ENCODE assay signal across 8 cellular contexts in genomic region chr1:37858931-37859506, GRCh38. TPM values are rescaled to one million over a fixed set of nuclear protein-coding genes. Genes with fewer than 3 reads are reported as not detected.
DNase-seq lines count a peak whose midpoint lies in the region; TF ChIP-seq lines count a peak whose summit lies in the region.

No MANE protein-coding gene starts in this region.

- H4K8ac ChIP-seq in H9 (replicated peaks; ENCODE audit: insufficient read length, low read depth, low read length) (no peak overlapping the region), mesendoderm (ENCODE audit: low read depth, low read length) (no peak overlapping the region)

- H3K4ac ChIP-seq in H9 (ENCODE audit: low read depth, low read length) (no peak overlapping the region), mesendoderm (ENCODE audit: low read depth, low read length) (no peak overlapping the region)

- H3K36me3 Mint-ChIP-seq in H9 (ENCODE audit: insufficient read depth in 1 of 3, low read depth in 3 of 3) = peaks cover 1 to 23% (median 21%) of the 10 kb centered on the region in 3 experiments
- H3K36me3 Mint-ChIP-seq in dendritic cell treated with granulocyte-macrophage colony-stimulating factor and Interleukin-4, amounts not matched to agents 40 ng/mL and 50 ng/mL, for 4 days (ENCODE audit: low read depth) = peaks cover 79% of the 10 kb centered on the region

- H3K36me3 ChIP-seq in OCI-LY1 (ENCODE audit: insufficient read depth, low read length) (peaks cover 37% of the 10 kb centered on the region), mesendoderm (ENCODE audit: control insufficient read depth, insufficient read depth, low read length) (peaks cover 2% of the 10 kb centered on the region), uterus (no peaks in the 10 kb centered on the region)

- no peaks in the 10 kb centered on the region for H3F3A ChIP-seq in OCI-LY1 (ENCODE audit: insufficient read depth, low read length)

- no peaks in the 10 kb centered on the region for H3K27me3 Mint-ChIP-seq in H9 (ENCODE audit: low read depth)
- no peaks in the 10 kb centered on the region for H3K27me3 Mint-ChIP-seq in dendritic cell treated with granulocyte-macrophage colony-stimulating factor and Interleukin-4, amounts not matched to agents 40 ng/mL and 50 ng/mL, for 4 days

- H2BK120ac ChIP-seq in H9 (ENCODE audit: low read depth, low read length, poor library complexity, severe bottlenecking) (no peak overlapping the region), mesendoderm (ENCODE audit: low read depth, low read length) (no peak overlapping the region)

- H3K56ac ChIP-seq in H9 (ENCODE audit: insufficient read length, low read depth, low read length) (no peak overlapping the region), mesendoderm (ENCODE audit: low read length) (peak overlapping the region; percentile 80)

- H3K18ac ChIP-seq in H9 (ENCODE audit: insufficient read length, low read depth, low read length) (peak overlapping the region; percentile 61), mesendoderm (ENCODE audit: low read length) (no peak overlapping the region)

- H3K27ac Mint-ChIP-seq in H9 = peak overlapping the region; percentile 70 to 98 (median 72); a peak in 4 of 7 replicates
- H3K27ac Mint-ChIP-seq in dendritic cell treated with granulocyte-macrophage colony-stimulating factor and Interleukin-4, amounts not matched to agents 40 ng/mL and 50 ng/mL, for 4 days = peak overlapping the region; percentile 97

- H3K9me3 Mint-ChIP-seq in H9 = no peaks in the 10 kb centered on the region
- H3K9me3 Mint-ChIP-seq in dendritic cell treated with granulocyte-macrophage colony-stimulating factor and Interleukin-4, amounts not matched to agents 40 ng/mL and 50 ng/mL, for 4 days = no peaks in the 10 kb centered on the region

- peaks cover 9 to 12% of the 10 kb centered on the region in 2 experiments for H3K4me1 Mint-ChIP-seq in H9
- H3K4me1 Mint-ChIP-seq in dendritic cell treated with granulocyte-macrophage colony-stimulating factor and Interleukin-4, amounts not matched to agents 40 ng/mL and 50 ng/mL, for 4 days (ENCODE audit: low read depth) = peaks cover 30% of the 10 kb centered on the region

- H3K4me1 ChIP-seq in H9 (ENCODE audit: insufficient read depth, low read length) (no peaks in the 10 kb centered on the region), OCI-LY1 (ENCODE audit: insufficient read depth, low read length, severe bottlenecking) (peaks cover 16% of the 10 kb centered on the region), mesendoderm (ENCODE audit: control insufficient read depth, low read depth, low read length) (peaks cover 1% of the 10 kb centered on the region), uterus (peaks cover 4 to 8% of the 10 kb centered on the region in 2 donors)

- H2BK5ac ChIP-seq in H9 (ENCODE audit: insufficient read length, low read length) = no peak overlapping the region
- H2BK5ac ChIP-seq in mesendoderm (ENCODE audit: low read length) = no peak overlapping the region

- peaks cover 8% of the 10 kb centered on the region for H3K23me2 ChIP-seq in H9 (ENCODE audit: insufficient read length, low read depth, low read length, poor library complexity, severe bottlenecking)

- H4K5ac ChIP-seq in H9 (ENCODE audit: insufficient read length, low read depth, low read length) (no peak overlapping the region), mesendoderm (ENCODE audit: low read length) (no peak overlapping the region)

- H3K79me2 ChIP-seq in H9 (ENCODE audit: insufficient read depth, low read length) = peaks cover 2% of the 10 kb centered on the region; the same call in 1 of the 2 replicates
- H3K79me2 ChIP-seq in OCI-LY1 (ENCODE audit: insufficient read depth, low read length) = peaks cover 19% of the 10 kb centered on the region
- peaks cover 11% of the 10 kb centered on the region for H3K79me2 ChIP-seq in mesendoderm (ENCODE audit: control insufficient read depth, insufficient read depth, low read length)

- H4K91ac ChIP-seq in H9 (ENCODE audit: insufficient read length, low read depth, low read length) = no peak overlapping the region

- H3K27me3 ChIP-seq in H9 (ENCODE audit: insufficient read depth, low read length) (no peaks in the 10 kb centered on the region), OCI-LY1 (ENCODE audit: insufficient read depth, low read length) (no peaks in the 10 kb centered on the region), mesendoderm (ENCODE audit: insufficient read depth, low read length, poor library complexity) (no peaks in the 10 kb centered on the region), uterus (no peaks in the 10 kb centered on the region)

- H2BK15ac ChIP-seq in H9 (ENCODE audit: low read depth, low read length) (no peak overlapping the region), mesendoderm (replicated peaks; ENCODE audit: low read depth) (no peak overlapping the region)

- H3K9me2 ChIP-seq in OCI-LY1 (ENCODE audit: low read depth, low read length) = no peaks in the 10 kb centered on the region

- no peak overlapping the region for H2BK12ac ChIP-seq in H9 (ENCODE audit: insufficient read length, low read depth, low read length)

- H4K20me1 ChIP-seq in H9 (ENCODE audit: control insufficient read depth, insufficient read depth, insufficient read length) = no peaks in the 10 kb centered on the region
- H4K20me1 ChIP-seq in OCI-LY1 (ENCODE audit: insufficient read depth, low read length) = no peaks in the 10 kb centered on the region

- peaks cover 4% of the 10 kb centered on the region for H3K79me1 ChIP-seq in H9 (ENCODE audit: insufficient read depth, low read depth, low read length, poor library complexity, severe bottlenecking)
- peaks cover 7% of the 10 kb centered on the region for H3K79me1 ChIP-seq in mesendoderm (ENCODE audit: low read length)

- H3K4me3 Mint-ChIP-seq in H9 = peak overlapping the region; percentile 93 to 98
- peak overlapping the region; percentile 94 for H3K4me3 Mint-ChIP-seq in dendritic cell treated with granulocyte-macrophage colony-stimulating factor and Interleukin-4, amounts not matched to agents 40 ng/mL and 50 ng/mL, for 4 days

- TF ChIP-seq CTCF in H9 (conservative IDR thresholded peaks at IDR 0.05) (no peak), OCI-LY1 (IDR thresholded peaks at IDR 0.05; ENCODE audit: low read length) (no peak), uterus (IDR thresholded peaks at IDR 0.05) (no peak)

- H2AFZ ChIP-seq in H9 (ENCODE audit: low read length) (no peak overlapping the region), OCI-LY1 (ENCODE audit: low read length) (no peak overlapping the region)

- peak overlapping the region; percentile 68; the same call in 1 of the 2 replicates for H3K14ac ChIP-seq in H9 (ENCODE audit: insufficient read depth, low read length)

- H3K4me2 ChIP-seq in H9 (ENCODE audit: insufficient read depth, insufficient read length, low read length) (peak overlapping the region; percentile 68), OCI-LY1 (ENCODE audit: low read length) (peak overlapping the region; percentile 96), mesendoderm (ENCODE audit: low read length) (peak overlapping the region; percentile 69)

- intact Hi-C loops in dendritic cell treated with granulocyte-macrophage colony-stimulating factor and Interleukin-4, amounts not matched to agents 40 ng/mL and 50 ng/mL, for 4 days (cut with micrococcal nuclease) = loop anchor here (2.0 kb wide), 1 partner anchor 50 kb away; the partner anchor contains the start of gene YRDC
- intact Hi-C loops in uterus (cut with DNase I; ENCODE audit: low total_unique reads) = no loop called here

- no peaks in the 10 kb centered on the region for H3K9me3 ChIP-seq in H9 (ENCODE audit: control insufficient read depth, low read depth, low read length)
- H3K9me3 ChIP-seq in OCI-LY1 (ENCODE audit: low read length) = no peaks in the 10 kb centered on the region
- no peaks in the 10 kb centered on the region for H3K9me3 ChIP-seq in uterus

- no peak for TF ChIP-seq POLR2A in uterus (IDR thresholded peaks at IDR 0.05)

- H3K4me3 ChIP-seq in OCI-LY1 (ENCODE audit: low read depth, low read length, poor library complexity, severe bottlenecking) (peak overlapping the region; percentile 97), mesendoderm (ENCODE audit: low read length) (peak overlapping the region; percentile 97), uterus (peak overlapping the region; percentile 86 to 93)

- no peak overlapping the region for H2BK20ac ChIP-seq in H9 (ENCODE audit: low read depth, low read length, poor library complexity, severe bottlenecking)

- H3K27ac ChIP-seq in H9 (ENCODE audit: insufficient read length, low read depth, low read length) (no peak overlapping the region), OCI-LY1 (ENCODE audit: low read depth, low read length, poor library complexity, severe bottlenecking) (no peak overlapping the region), mesendoderm (ENCODE audit: low read depth, low read length) (no peak overlapping the region), uterus (peak overlapping the region; percentile 85 to 92)

- H2AK5ac ChIP-seq in H9 (ENCODE audit: insufficient read length, low read length) (no peak overlapping the region), mesendoderm (ENCODE audit: low read length) (no peak overlapping the region)

- H3T11ph ChIP-seq in H9 (ENCODE audit: low read length) = no peak overlapping the region

- peak; percentile 73 for DNase-seq in GM03348 (ENCODE audit: low spot score)
- no peak for DNase-seq in H9
- DNase-seq in mesendoderm = no peak
- DNase-seq in uterus = no peak
- DNase-seq in activated gamma-delta T cell (lab: John Stamatoyannopoulos, UW) = no peak
- no peak for DNase-seq in NCI-H1048 (lab: John Stamatoyannopoulos, UW)

- H3K23ac ChIP-seq in H9 (ENCODE audit: insufficient read length, low read depth, low read length) (no peak overlapping the region), mesendoderm (ENCODE audit: low read length) (no peak overlapping the region)

- WGBS in H9 (ENCODE audit: extremely low coverage, insufficient read length, low lambda C conversion rate) = no CpG with 5 or more reads among the region's 21 CpGs
- no CpG with 5 or more reads among the region's 21 CpGs for WGBS in mesendoderm (ENCODE audit: extremely low coverage, insufficient coverage, low lambda C conversion rate)

- H3K9ac ChIP-seq in H9 (ENCODE audit: extremely low read depth, insufficient read length, low read length) (peak overlapping the region; percentile 35), OCI-LY1 (ENCODE audit: low read length) (peak overlapping the region; percentile 90), mesendoderm (ENCODE audit: low read length) (peak overlapping the region; percentile 79)

RNA-seq across cellular contexts. Expression of gene MTF1, which starts 0.4 kb away (rescaled TPM):
- 17.0 and 17.5 TPM in 2 replicates for total RNA-seq in H9 (2021)
- polyA plus RNA-seq in mesendoderm (2013, experiment 1 of 2) = 4.1 TPM
- 3.7 TPM for polyA plus RNA-seq in mesendoderm (2013, experiment 2 of 2)
- total RNA-seq in uterus = 10 to 100 TPM in 1 of 4 donors, 1 to 10 TPM in 3; 1.5 to 20.5 (median 4.8) TPM

RNA-seq across cellular contexts. Expression of gene YRDC, which starts 51.0 kb away (rescaled TPM):
- total RNA-seq in H9 (2021) = 28.0 and 28.6 TPM in 2 replicates
- polyA plus RNA-seq in mesendoderm (2013, experiment 1 of 2) = 35.2 TPM
- polyA plus RNA-seq in mesendoderm (2013, experiment 2 of 2) = 36.1 TPM
- total RNA-seq in uterus = 10 to 100 TPM in 3 of 4 donors, 1 to 10 TPM in 1; 8.5 to 12.0 (median 10.5) TPM

RNA-seq across cellular contexts. Expression of gene C1orf122, which starts 51.4 kb away (rescaled TPM):
- total RNA-seq in H9 (2021) (59.3 and 61.5 TPM in 2 replicates), uterus (10 to 100 TPM; 15.4 to 25.6 (median 20.1) TPM)
- polyA plus RNA-seq in mesendoderm (2013, experiment 1 of 2) = 44.9 TPM
- 42.7 TPM for polyA plus RNA-seq in mesendoderm (2013, experiment 2 of 2)

Comparison
In these comparisons a context has a peak if more than half of its experiments do, and no peak if none do; other contexts are left out.
1. H3K27ac ChIP-seq: peak in uterus (2 of 2); none in H9 (single experiment), OCI-LY1 (single experiment) and mesendoderm (single experiment).
2. H3K9ac ChIP-seq: peak in every context shown above with its lines; median percentile 90 in OCI-LY1; 79 in mesendoderm; 35 in H9.
3. Peak in every context shown above with its lines, with median percentiles within 50 percentile points of each other: H3K4me2 ChIP-seq and H3K4me3 ChIP-seq.